ENCODE assay signal across 8 cellular contexts in genomic region chr1:112337028-112337531, GRCh38. TPM values are rescaled to one million over a fixed set of nuclear protein-coding genes. Genes with fewer than 3 reads are reported as not detected.
DNase-seq lines count a peak whose midpoint lies in the region; ATAC-seq and TF ChIP-seq lines count a peak whose summit lies in the region.

No MANE protein-coding gene starts in this region.

- H3K4me3 ChIP-seq in LNCaP clone FGC (ENCODE audit: low read depth, low read length): no peak overlapping the region

- peak; percentile 61 for ATAC-seq in foreskin keratinocyte

- H3K4me1 ChIP-seq in foreskin keratinocyte: peaks cover 22% of the 10 kb centered on the region

- H3K27ac ChIP-seq in foreskin keratinocyte: no peak overlapping the region

- peaks cover 10% of the 10 kb centered on the region for H3K27me3 ChIP-seq in foreskin keratinocyte

- TF ChIP-seq CTCF in LNCaP clone FGC (IDR thresholded peaks at IDR 0.05; ENCODE audit: control insufficient read depth, extremely low read depth, insufficient read depth) (peak; percentile 80), foreskin keratinocyte (conservative IDR thresholded peaks at IDR 0.05) (peak; percentile 76)

- peak; percentile 34 for DNase-seq in activated CD4-positive, alpha-beta T cell treated with anti-CD3 and anti-CD28 coated beads for 48 hours
- no peak for DNase-seq in activated CD4-positive, alpha-beta T cell treated with anti-CD3 and anti-CD28 coated beads for 4 hours
- DNase-seq in LNCaP clone FGC (ENCODE audit: low read depth) (no peak), UCSD-AML1 (lab: John Stamatoyannopoulos, UW; ENCODE audit: unreplicated experiment) (peak; percentile 52), foreskin keratinocyte (peak in 1 of 2 donors; percentile 39), putamen (ENCODE audit: low spot score) (peak; percentile 10), GF-D8 (lab: John Stamatoyannopoulos, UW) (no peak)
- DNase-seq in activated CD4-positive, CD25-positive, alpha-beta regulatory T cell treated with anti-CD3 and anti-CD28 coated beads, Interleukin-2, amount 50 U/mL, for 72 hours: no peak

RNA-seq across cellular contexts. Expression of gene CTTNBP2NL, which starts 58.9 kb away (rescaled TPM):
- total RNA-seq in foreskin keratinocyte: 23.7 and 23.8 TPM in 2 replicates
- 6.1 and 6.7 TPM in 2 replicates for polyA plus RNA-seq in foreskin keratinocyte

Comparison
In these comparisons a context has a peak if more than half of its experiments do, and no peak if none do; other contexts are left out.
1. DNase-seq: peak in activated CD4-positive, alpha-beta T cell treated with anti-CD3 and anti-CD28 coated beads for 48 hours (single experiment), UCSD-AML1 (single experiment) and putamen (single experiment); none in activated CD4-positive, alpha-beta T cell treated with anti-CD3 and anti-CD28 coated beads for 4 hours (0 of 2), LNCaP clone FGC (single experiment), activated CD4-positive, CD25-positive, alpha-beta regulatory T cell treated with anti-CD3 and anti-CD28 coated beads, Interleukin-2, amount 50 U/mL, for 72 hours (single experiment) and GF-D8 (single experiment).